ENCODE assay signal across 14 cellular contexts in genomic region chr9:70589571-70590263, GRCh38.
DNase-seq lines count a peak whose midpoint lies in the region; ATAC-seq and TF ChIP-seq lines count a peak whose summit lies in the region.
"Had no signal": no experiment of that assay in that cellular context is flagged by ENCODE, and none has a peak within 500 bp of the region (broad histone marks: within the 10 kb centered on the region; RNA-seq: fewer than 3 reads in every experiment).

No MANE protein-coding gene starts in this region.

- H3K79me2 ChIP-seq in SK-N-SH (ENCODE audit: insufficient read depth) = no peaks in the 10 kb centered on the region
- H3K79me2 ChIP-seq in fibroblast of lung (ENCODE audit: control insufficient read depth, insufficient read depth, low read length) = no peaks in the 10 kb centered on the region

- H3K36me3 ChIP-seq in SK-N-SH (replicated peaks in 1 of 2; ENCODE audit: control insufficient read depth in 1 of 2, insufficient read depth in 2 of 2, low read length in 1 of 2) (no peaks in the 10 kb centered on the region), fibroblast of lung (ENCODE audit: control insufficient read depth, insufficient read depth, low read length) (no peaks in the 10 kb centered on the region), muscle layer of duodenum (ENCODE audit: control insufficient read depth in 1 of 2, insufficient read depth in 2 of 2, low read length in 2 of 2) (no peaks in the 10 kb centered on the region), upper lobe of left lung (no peaks in the 10 kb centered on the region)
- H3K36me3 ChIP-seq in effector memory CD4-positive, alpha-beta T cell (ENCODE audit: control insufficient read depth, insufficient read depth, low read length) = no peaks in the 10 kb centered on the region

- H3K4me3 ChIP-seq in SK-N-SH (ENCODE audit: low read depth in 2 of 2, low read length in 1 of 2) = no peak overlapping the region
- H3K4me3 ChIP-seq in fibroblast of lung (replicated peaks in 1 of 4; ENCODE audit: control extremely low read depth in 1 of 4, insufficient read depth in 1 of 4, low read depth in 3 of 4, low read length in 4 of 4) = no peak overlapping the region
- H3K4me3 ChIP-seq in muscle layer of duodenum (ENCODE audit: low read depth in 1 of 2, low read length in 2 of 2) = no peak overlapping the region
- H3K4me3 ChIP-seq in upper lobe of left lung = no peak overlapping the region
- H3K4me3 ChIP-seq in effector memory CD4-positive, alpha-beta T cell (ENCODE audit: insufficient read depth, low read depth, low read length, poor library complexity, severe bottlenecking) = no peak overlapping the region

- H4K20me1 ChIP-seq in SK-N-SH (ENCODE audit: insufficient read depth) (no peaks in the 10 kb centered on the region), fibroblast of lung (ENCODE audit: control insufficient read depth, extremely low read depth, insufficient read depth, low read length) (no peaks in the 10 kb centered on the region)

- H3F3A ChIP-seq in SK-N-SH (replicated peaks; ENCODE audit: insufficient read depth) = peaks cover 19% of the 10 kb centered on the region

- H3K9me3 Mint-ChIP-seq in activated T-cell treated with anti-CD3 and anti-CD28 coated beads, Interleukin-2, amount 50 U/mL, for 72 hours = no peaks in the 10 kb centered on the region
- H3K9me3 Mint-ChIP-seq: activated CD4-positive, alpha-beta memory T cell treated with anti-CD3 and anti-CD28 coated beads for 36 hours; stimulated activated effector memory CD8-positive, alpha-beta T cell treated with anti-CD3 and anti-CD28 coated beads, Interleukin-12 subunit alpha, Interleukin-12 subunit beta, amount 100 ng/mL, for 72 hours had no signal

- peak; percentile 30 to 84 for ATAC-seq in upper lobe of left lung (ENCODE audit: low FRiP score in 2 of 2)
- no peak for ATAC-seq in activated T-cell treated with anti-CD3 and anti-CD28 coated beads, Interleukin-2, amount 50 U/mL, for 72 hours (replicated peaks in 1 of 2)
- ATAC-seq: stimulated activated effector memory CD8-positive, alpha-beta T cell treated with anti-CD3 and anti-CD28 coated beads, Interleukin-12 subunit alpha, Interleukin-12 subunit beta, amount 100 ng/mL, for 72 hours had no signal

- H3K36me3 Mint-ChIP-seq in activated T-cell treated with anti-CD3 and anti-CD28 coated beads, Interleukin-2, amount 50 U/mL, for 72 hours (ENCODE audit: insufficient read depth in 2 of 2) = no peaks in the 10 kb centered on the region
- H3K36me3 Mint-ChIP-seq: activated CD4-positive, alpha-beta memory T cell treated with anti-CD3 and anti-CD28 coated beads for 36 hours; stimulated activated effector memory CD8-positive, alpha-beta T cell treated with anti-CD3 and anti-CD28 coated beads, Interleukin-12 subunit alpha, Interleukin-12 subunit beta, amount 100 ng/mL, for 72 hours had no signal

- TF ChIP-seq CTCF in SK-N-SH (IDR thresholded peaks at IDR 0.05) (no peak), fibroblast of lung (conservative IDR thresholded peaks at IDR 0.05 in 1 of 2, IDR thresholded peaks at IDR 0.05 in 1 of 2; ENCODE audit: low read depth in 1 of 2, low read length in 2 of 2) (no peak), upper lobe of left lung (IDR thresholded peaks at IDR 0.05) (no peak)

- H3K27me3 Mint-ChIP-seq in activated T-cell treated with anti-CD3 and anti-CD28 coated beads, Interleukin-2, amount 50 U/mL, for 72 hours (ENCODE audit: low read depth) = no peaks in the 10 kb centered on the region
- H3K27me3 Mint-ChIP-seq: activated CD4-positive, alpha-beta memory T cell treated with anti-CD3 and anti-CD28 coated beads for 36 hours had no signal

- H3K9me2 ChIP-seq in SK-N-SH = no peaks in the 10 kb centered on the region

- no peak for TF ChIP-seq RAD21 in SK-N-SH (IDR thresholded peaks at IDR 0.05; ENCODE audit: low read length)

- H3K27me3 ChIP-seq in SK-N-SH (ENCODE audit: insufficient read depth) (no peaks in the 10 kb centered on the region), fibroblast of lung (ENCODE audit: control insufficient read depth, insufficient read depth, low read length) (no peaks in the 10 kb centered on the region), muscle layer of duodenum (ENCODE audit: low read depth, low read length) (no peaks in the 10 kb centered on the region), upper lobe of left lung (no peaks in the 10 kb centered on the region)
- no peaks in the 10 kb centered on the region for H3K27me3 ChIP-seq in effector memory CD4-positive, alpha-beta T cell (replicated peaks; ENCODE audit: control insufficient read depth, insufficient read depth, low read length, poor library complexity, severe bottlenecking)

- peaks cover 12 to 38% of the 10 kb centered on the region in 2 experiments for H3K4me1 ChIP-seq in SK-N-SH (ENCODE audit: control insufficient read depth in 1 of 2, insufficient read depth in 2 of 2, low read depth in 1 of 2, low read length in 1 of 2)
- peaks cover 21% of the 10 kb centered on the region for H3K4me1 ChIP-seq in fibroblast of lung (ENCODE audit: control insufficient read depth, extremely low read depth, insufficient read depth, low read length)
- peaks cover 13 to 20% of the 10 kb centered on the region in 2 donors for H3K4me1 ChIP-seq in muscle layer of duodenum (ENCODE audit: control insufficient read depth in 1 of 2, insufficient read depth in 2 of 2, low read length in 2 of 2)
- peaks cover 0 to 37% (median 9%) of the 10 kb centered on the region in 4 donors for H3K4me1 ChIP-seq in upper lobe of left lung
- H3K4me1 ChIP-seq in effector memory CD4-positive, alpha-beta T cell (ENCODE audit: control insufficient read depth, insufficient read depth, low read length, poor library complexity, severe bottlenecking) = no peaks in the 10 kb centered on the region

- H3K4me2 ChIP-seq in SK-N-SH = peak overlapping the region; percentile 50
- H3K4me2 ChIP-seq in fibroblast of lung (ENCODE audit: extremely low read depth, insufficient read depth, low read length) = peak overlapping the region; percentile 55

- no peak for TF ChIP-seq POLR2A in upper lobe of left lung (IDR thresholded peaks at IDR 0.05)

- no peak overlapping the region for H3K4me3 Mint-ChIP-seq in activated T-cell treated with anti-CD3 and anti-CD28 coated beads, Interleukin-2, amount 50 U/mL, for 72 hours
- H3K4me3 Mint-ChIP-seq: activated CD4-positive, alpha-beta memory T cell treated with anti-CD3 and anti-CD28 coated beads for 36 hours; stimulated activated effector memory CD8-positive, alpha-beta T cell treated with anti-CD3 and anti-CD28 coated beads, Interleukin-12 subunit alpha, Interleukin-12 subunit beta, amount 100 ng/mL, for 72 hours had no signal

- peak; percentile 16 to 82; a peak in 2 of 4 replicates for TF ChIP-seq EP300 in SK-N-SH (IDR thresholded peaks at IDR 0.05; ENCODE audit: borderline replicate concordance in 1 of 2, low read depth in 1 of 2, low read length in 1 of 2)
- peak in 2 of 4 donors; percentile 14 to 44 for TF ChIP-seq EP300 in upper lobe of left lung (IDR thresholded peaks at IDR 0.05)

- H3K4me1 Mint-ChIP-seq in activated T-cell treated with anti-CD3 and anti-CD28 coated beads, Interleukin-2, amount 50 U/mL, for 72 hours (ENCODE audit: low read depth) = no peaks in the 10 kb centered on the region
- H3K4me1 Mint-ChIP-seq: stimulated activated effector memory CD8-positive, alpha-beta T cell treated with anti-CD3 and anti-CD28 coated beads, Interleukin-12 subunit alpha, Interleukin-12 subunit beta, amount 100 ng/mL, for 72 hours had no signal

- POLR2A ChIA-PET in SK-N-SH (lab: Yijun Ruan, JAX) = no interaction called here

- H3K9ac ChIP-seq in SK-N-SH = peak overlapping the region; percentile 57
- peak overlapping the region; percentile 3 for H3K9ac ChIP-seq in fibroblast of lung (ENCODE audit: insufficient read depth, low read length)

- H3K27ac Mint-ChIP-seq in activated T-cell treated with anti-CD3 and anti-CD28 coated beads, Interleukin-2, amount 50 U/mL, for 72 hours = no peak overlapping the region
- H3K27ac Mint-ChIP-seq: activated CD4-positive, alpha-beta memory T cell treated with anti-CD3 and anti-CD28 coated beads for 36 hours; stimulated activated effector memory CD8-positive, alpha-beta T cell treated with anti-CD3 and anti-CD28 coated beads, Interleukin-12 subunit alpha, Interleukin-12 subunit beta, amount 100 ng/mL, for 72 hours had no signal

- H3K9me3 ChIP-seq in SK-N-SH = no peaks in the 10 kb centered on the region
- no peaks in the 10 kb centered on the region for H3K9me3 ChIP-seq in fibroblast of lung (ENCODE audit: control insufficient read depth, insufficient read depth, low read depth, low read length)
- no peaks in the 10 kb centered on the region for H3K9me3 ChIP-seq in muscle layer of duodenum (ENCODE audit: control insufficient read depth in 1 of 2, low read length in 2 of 2)
- H3K9me3 ChIP-seq in upper lobe of left lung = no peaks in the 10 kb centered on the region
- no peaks in the 10 kb centered on the region for H3K9me3 ChIP-seq in effector memory CD4-positive, alpha-beta T cell (ENCODE audit: control insufficient read depth, low read length)

- no peak for DNase-seq in SK-N-SH
- DNase-seq in fibroblast of lung (ENCODE audit: low read depth in 2 of 2) = peak; percentile 85 to 97
- no peak for DNase-seq in upper lobe of left lung
- DNase-seq in activated T-cell treated with anti-CD3 and anti-CD28 coated beads, Interleukin-2, amount 50 U/mL, for 72 hours = no peak
- no peak for DNase-seq in stimulated activated CD4-positive, alpha-beta T cell treated with anti-CD3 and anti-CD28 coated beads, Interleukin-4, amount 100 ng/mL, for 4 hours
- DNase-seq in effector memory CD4-positive, alpha-beta T cell = no peak
- no peak for DNase-seq in stimulated activated CD8-positive, alpha-beta memory T cell treated with anti-CD3 and anti-CD28 coated beads, Interleukin-4, amount 100 ng/mL, for 48 hours
- DNase-seq: activated CD4-positive, alpha-beta memory T cell treated with anti-CD3 and anti-CD28 coated beads for 36 hours; DMS79 treated with DMSO at 0.1 percent for 48 hours; NCI-H2171; posterior cingulate gyrus; SIG-M5 had no signal

- H3K27ac ChIP-seq in SK-N-SH (ENCODE audit: low read depth in 2 of 2, low read length in 1 of 2) = peak overlapping the region; percentile 63 to 97
- peak overlapping the region; percentile 84 for H3K27ac ChIP-seq in fibroblast of lung (ENCODE audit: insufficient read depth, low read length)
- peak overlapping the region; percentile 88 for H3K27ac ChIP-seq in muscle layer of duodenum (ENCODE audit: low read length)
- peak overlapping the region; percentile 19 to 72 (median 60) for H3K27ac ChIP-seq in upper lobe of left lung
- no peak overlapping the region for H3K27ac ChIP-seq in effector memory CD4-positive, alpha-beta T cell (ENCODE audit: insufficient read depth, low read length, poor library complexity, severe bottlenecking)

- CTCF ChIA-PET in SK-N-SH (lab: Yijun Ruan, JAX) = interaction anchor here (1.0 to 1.6 kb wide), 2 partner anchors 10 to 78 kb away, joined by 3 to 5 read pairs; no protein-coding TSS in a partner anchor

- H2AFZ ChIP-seq in SK-N-SH (ENCODE audit: low read depth) (peak overlapping the region; percentile 68), fibroblast of lung (ENCODE audit: low read length) (no peak overlapping the region)

- WGBS in SK-N-SH (ENCODE audit: low lambda C conversion rate) = 25% methylated on average over 7 of the region's 7 CpGs
- 57 to 58% methylated on average over 7 of the region's 7 CpGs for WGBS in upper lobe of left lung, 2 donors

TF ChIP-seq in SK-N-SH, 30 proteins besides CTCF, POLR2A, EP300 and RAD21 (continues in another document):
- TF ChIP-seq SMC3 (IDR thresholded peaks at IDR 0.05; ENCODE audit: low read depth, low read length) = no peak

Comparison
In these comparisons a context has a peak if more than half of its experiments do, and no peak if none do; other contexts are left out.
1. DNase-seq: peak in fibroblast of lung (2 of 2); none in SK-N-SH (single experiment), upper lobe of left lung (0 of 2), activated T-cell treated with anti-CD3 and anti-CD28 coated beads, Interleukin-2, amount 50 U/mL, for 72 hours (0 of 2), stimulated activated CD4-positive, alpha-beta T cell treated with anti-CD3 and anti-CD28 coated beads, Interleukin-4, amount 100 ng/mL, for 4 hours (0 of 2), effector memory CD4-positive, alpha-beta T cell (0 of 3) and stimulated activated CD8-positive, alpha-beta memory T cell treated with anti-CD3 and anti-CD28 coated beads, Interleukin-4, amount 100 ng/mL, for 48 hours (single experiment).
2. ATAC-seq: peak in upper lobe of left lung (2 of 2); none in activated T-cell treated with anti-CD3 and anti-CD28 coated beads, Interleukin-2, amount 50 U/mL, for 72 hours (0 of 2).